8 cellular contexts compared by ENCODE assay signal in the genomic region with DNA sequence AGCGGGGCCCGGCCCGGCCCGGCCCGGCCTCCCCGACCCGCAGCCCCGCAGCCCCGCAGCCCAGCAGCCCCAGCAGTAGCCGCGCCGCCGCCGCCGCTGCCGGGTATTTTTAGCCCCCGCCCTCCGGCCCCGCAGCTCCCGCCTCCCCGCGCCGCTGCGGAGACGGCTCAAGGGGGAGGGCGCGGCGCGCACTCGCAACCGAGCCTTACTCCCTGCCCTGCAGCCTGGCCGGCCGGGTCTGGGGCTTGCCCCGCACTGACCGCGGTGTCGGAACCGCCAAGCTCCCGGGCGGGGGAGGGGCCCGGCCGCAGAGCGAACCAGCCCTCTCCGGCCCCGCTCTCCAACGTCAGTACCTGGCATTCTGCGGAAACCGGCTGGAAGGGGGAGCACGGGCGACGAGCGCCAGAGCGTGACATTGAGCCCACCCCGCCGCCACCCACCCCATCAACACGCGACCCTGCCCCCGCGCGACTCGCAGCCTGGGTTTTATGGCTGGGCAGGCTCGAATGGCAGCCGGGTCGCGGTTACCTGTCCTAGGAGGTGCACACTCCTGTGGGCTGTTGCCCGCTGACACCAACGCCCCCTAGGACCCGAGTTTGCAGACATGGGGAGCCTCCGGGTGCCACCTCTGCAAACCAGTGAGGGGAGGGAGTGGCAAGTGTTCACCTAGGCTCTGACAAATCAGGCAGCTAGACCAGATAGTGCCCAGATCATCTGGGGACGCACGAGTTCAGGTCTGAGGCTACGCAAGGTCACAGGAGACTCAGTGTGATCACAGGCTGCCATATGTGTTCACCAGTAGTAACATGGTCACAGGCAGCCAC. TPM values are rescaled to one million over a fixed set of nuclear protein-coding genes. Genes with fewer than 3 reads are reported as not detected.
DNase-seq lines count a peak whose midpoint lies in the region; ATAC-seq and TF ChIP-seq lines count a peak whose summit lies in the region.

TSS of gene ACSL6 (minus strand) at position 98 of the 824 bp plus-strand sequence. CDS start 105 bp downstream, outside the sequence.

- no peaks in the 10 kb centered on the region for H3K9me3 ChIP-seq in CD8-positive, alpha-beta T cell (ENCODE audit: low read length)
- H3K9me3 ChIP-seq in Panc1 (ENCODE audit: control insufficient read depth, insufficient read depth, low read depth, low read length) (no peaks in the 10 kb centered on the region), heart right ventricle (no peaks in the 10 kb centered on the region)

- H3K4me3 Mint-ChIP-seq in CD8-positive, alpha-beta T cell, result peak within 1 kb of the TSS; percentile 79
- H3K4me3 Mint-ChIP-seq in activated naive CD8-positive, alpha-beta T cell treated with anti-CD3 and anti-CD28 coated beads, Interleukin-2, amount 10 ng/mL, durations not matched to agents 7 days and 5 days, result peak within 1 kb of the TSS; percentile 74

- peak within 1 kb of the TSS; percentile 47 for H3K4me3 ChIP-seq in CD8-positive, alpha-beta T cell (ENCODE audit: low read depth, low read length)
- H3K4me3 ChIP-seq in Panc1 (ENCODE audit: low read depth in 2 of 2, low read length in 2 of 2) (peak within 1 kb of the TSS; percentile 53), heart right ventricle (peak within 1 kb of the TSS; percentile 35 to 73 (median 61))

- H3K36me3 ChIP-seq in CD8-positive, alpha-beta T cell (ENCODE audit: insufficient read depth, low read length), result no peaks in the 10 kb centered on the region
- H3K36me3 ChIP-seq in Panc1 (ENCODE audit: control insufficient read depth, insufficient read depth, low read length) (no peaks in the 10 kb centered on the region), heart right ventricle (no peaks in the 10 kb centered on the region)

- 3 to 4% methylated on average over 57 to 71 of the region's 72 CpGs for WGBS in heart right ventricle, 2 donors

- no peak for TF ChIP-seq CTCF in CD8-positive, alpha-beta T cell (IDR thresholded peaks at IDR 0.05)
- no peak for TF ChIP-seq CTCF in Panc1 (IDR thresholded peaks at IDR 0.05)
- TF ChIP-seq CTCF in heart right ventricle (IDR thresholded peaks at IDR 0.05), result no peak

- H3K9me3 Mint-ChIP-seq in CD8-positive, alpha-beta T cell, result no peaks in the 10 kb centered on the region
- no peaks in the 10 kb centered on the region for H3K9me3 Mint-ChIP-seq in activated naive CD8-positive, alpha-beta T cell treated with anti-CD3 and anti-CD28 coated beads, Interleukin-2, amount 10 ng/mL, durations not matched to agents 7 days and 5 days

- H3K4me1 Mint-ChIP-seq in CD8-positive, alpha-beta T cell (ENCODE audit: low read depth), result peaks cover 24% of the 10 kb centered on the region
- peaks cover 38% of the 10 kb centered on the region for H3K4me1 Mint-ChIP-seq in activated naive CD8-positive, alpha-beta T cell treated with anti-CD3 and anti-CD28 coated beads, Interleukin-2, amount 10 ng/mL, durations not matched to agents 7 days and 5 days

- intact Hi-C loops in CD8-positive, alpha-beta T cell (cut with DNase I, micrococcal nuclease), result loop anchor here (2.0 to 5.0 kb wide), 2 partner anchors 51 kb away; partner anchors contain the start of gene IL3 (in 1 of the 2)
- intact Hi-C loops in Panc1 (cut with micrococcal nuclease; ENCODE audit: unreplicated experiment), result no loop called here
- intact Hi-C loops in heart right ventricle (cut with DNase I), result no loop called here
- intact Hi-C loops in posterior cingulate gyrus (cut with DNase I), result loop anchor here (5.0 kb wide), 1 partner anchor 569 kb away; no protein-coding TSS in a partner anchor

- no TSS peak for BruUV-seq in Panc1 (replicated peaks; lab: Mats Ljungman, UMichigan)

- peak; percentile 14 to 63 (median 38) for DNase-seq in CD8-positive, alpha-beta T cell
- DNase-seq in Panc1 (ENCODE audit: low read depth, low spot score), result no peak
- peak; percentile 67 for DNase-seq in activated naive CD8-positive, alpha-beta T cell treated with anti-CD3 and anti-CD28 coated beads, Interleukin-2, amount 10 ng/mL, durations not matched to agents 7 days and 5 days
- DNase-seq in heart right ventricle, result peak in 1 of 2 donors; percentile 51
- DNase-seq in posterior cingulate gyrus, result peak in 9 of 10 donors; percentile 60 to 95 (median 66)
- no peak for DNase-seq in NCI-H187 treated with DMSO at 0.1 percent for 48 hours (lab: John Stamatoyannopoulos, UW)
- no peak for DNase-seq in NCI-H524 treated with DMSO at 0.1 percent for 48 hours (lab: John Stamatoyannopoulos, UW)

- H3K27me3 ChIP-seq in CD8-positive, alpha-beta T cell (ENCODE audit: insufficient read depth, low read length), result no peaks in the 10 kb centered on the region
- H3K27me3 ChIP-seq in Panc1 (ENCODE audit: control insufficient read depth, insufficient read depth, low read length), result peaks cover 15% of the 10 kb centered on the region
- peaks cover 0 to 52% (median 19%) of the 10 kb centered on the region in 7 donors for H3K27me3 ChIP-seq in heart right ventricle

- H3K36me3 Mint-ChIP-seq in CD8-positive, alpha-beta T cell, result no peaks in the 10 kb centered on the region
- no peaks in the 10 kb centered on the region for H3K36me3 Mint-ChIP-seq in activated naive CD8-positive, alpha-beta T cell treated with anti-CD3 and anti-CD28 coated beads, Interleukin-2, amount 10 ng/mL, durations not matched to agents 7 days and 5 days

- peaks cover 20% of the 10 kb centered on the region for H3K27me3 Mint-ChIP-seq in CD8-positive, alpha-beta T cell (ENCODE audit: low read depth)
- H3K27me3 Mint-ChIP-seq in activated naive CD8-positive, alpha-beta T cell treated with anti-CD3 and anti-CD28 coated beads, Interleukin-2, amount 10 ng/mL, durations not matched to agents 7 days and 5 days, result peaks cover 58% of the 10 kb centered on the region

- peaks cover 11% of the 10 kb centered on the region for H3K4me1 ChIP-seq in CD8-positive, alpha-beta T cell (ENCODE audit: insufficient read depth, low read length)
- H3K4me1 ChIP-seq in Panc1 (ENCODE audit: control insufficient read depth, insufficient read depth, low read length) (no peaks in the 10 kb centered on the region; the same call in 1 of the 2 replicates), heart right ventricle (peaks cover 3 to 39% (median 14%) of the 10 kb centered on the region in 9 donors)

- peak within 1 kb of the TSS; percentile 18 for H3K27ac Mint-ChIP-seq in CD8-positive, alpha-beta T cell
- no peak within 1 kb of the TSS for H3K27ac Mint-ChIP-seq in activated naive CD8-positive, alpha-beta T cell treated with anti-CD3 and anti-CD28 coated beads, Interleukin-2, amount 10 ng/mL, durations not matched to agents 7 days and 5 days

- POLR2A ChIA-PET in CD8-positive, alpha-beta T cell (lab: Charles Lee), result interaction anchor here (0.6 to 1.1 kb wide), 3 partner anchors 13 to 376 kb away, joined by 3 read pairs; partner anchors contain the start of gene RAPGEF6
- POLR2A ChIA-PET in Panc1 (lab: Charles Lee), result interaction anchor here (0.6 kb wide), 1 partner anchor 153 kb away, joined by 3 read pairs; no protein-coding TSS in a partner anchor
- POLR2A ChIA-PET in activated naive CD8-positive, alpha-beta T cell treated with anti-CD3 and anti-CD28 coated beads, Interleukin-2, amount 10 ng/mL, durations not matched to agents 7 days and 5 days (lab: Charles Lee), result interaction anchor here (0.6 to 1.7 kb wide), 3 partner anchors 8 to 16 kb away, joined by 3 to 6 read pairs (median 4); no protein-coding TSS in a partner anchor

- no peak within 1 kb of the TSS for H3K27ac ChIP-seq in CD8-positive, alpha-beta T cell (ENCODE audit: low read depth, low read length)
- H3K27ac ChIP-seq in Panc1 (ENCODE audit: low read length) (no peak within 1 kb of the TSS), heart right ventricle (no peak within 1 kb of the TSS)

- ATAC-seq in CD8-positive, alpha-beta T cell, result peak; percentile 66
- ATAC-seq in Panc1 (peak; percentile 51), heart right ventricle (peak in 6 of 8 donors; percentile 10 to 61 (median 45)), HG03025 (IDR thresholded peaks at IDR 0.05; ENCODE audit: low FRiP score, unreplicated experiment) (no peak)
- peak; percentile 64 for ATAC-seq in activated naive CD8-positive, alpha-beta T cell treated with anti-CD3 and anti-CD28 coated beads, Interleukin-2, amount 10 ng/mL, durations not matched to agents 7 days and 5 days (ENCODE audit: low read depth)

- CTCF ChIA-PET in CD8-positive, alpha-beta T cell (lab: Charles Lee), result interaction anchor here (1.0 to 13.4 kb wide), 3 partner anchors 21 to 422 kb away, joined by 3 to 267 read pairs (median 3); no protein-coding TSS in a partner anchor
- CTCF ChIA-PET in Panc1 (lab: Charles Lee), result no interaction called here

- in situ Hi-C loops in Panc1 (cut with HindIII; ENCODE audit: low pct_unique_long_range_greater_than_20kb, low sequenced_read_pairs), result no loop called here

RNA-seq across cellular contexts. Expression of gene ACSL6, which starts in this region (rescaled TPM):
- 10 to 100 TPM; 14.3 to 14.8 TPM for total RNA-seq in CD8-positive, alpha-beta T cell
- total RNA-seq in Panc1 (2021; ENCODE audit: unreplicated experiment) (0.18 TPM), heart right ventricle (1 to 10 TPM; 2.1 to 4.5 (median 3.0) TPM)
- 0.34 TPM for polyA plus RNA-seq in Panc1 (2012; ENCODE audit: insufficient read length)
- 10 to 100 TPM; 31.5 to 34.6 TPM for total RNA-seq in activated naive CD8-positive, alpha-beta T cell treated with anti-CD3 and anti-CD28 coated beads, Interleukin-2, amount 10 ng/mL, durations not matched to agents 7 days and 5 days
- polyA plus RNA-seq in heart right ventricle, result 1 to 10 TPM in 1 of 2 donors, under 1 TPM in 1; 0.26 to 7.0 TPM

Comparison
In these comparisons a context has a peak if more than half of its experiments do, and no peak if none do; other contexts are left out.
1. Peak in ATAC-seq and H3K4me3 ChIP-seq in Panc1; RNA of the gene not detected or under 1 TPM.
2. DNase-seq: peak in CD8-positive, alpha-beta T cell (7 of 7), activated naive CD8-positive, alpha-beta T cell treated with anti-CD3 and anti-CD28 coated beads, Interleukin-2, amount 10 ng/mL, durations not matched to agents 7 days and 5 days (single experiment) and posterior cingulate gyrus (9 of 10); none in Panc1 (single experiment), NCI-H187 treated with DMSO at 0.1 percent for 48 hours (single experiment) and NCI-H524 treated with DMSO at 0.1 percent for 48 hours (single experiment).
3. intact Hi-C loops: an anchor here in CD8-positive, alpha-beta T cell (2.0 to 5.0 kb wide) and posterior cingulate gyrus (5.0 kb wide); none called in Panc1 and heart right ventricle.
4. Peak in every context shown above with its lines, with median percentiles within 50 percentile points of each other: H3K4me3 ChIP-seq.